1 cellular context compared by ENCODE assay signal in genomic region chr10:124663766-124664360, GRCh38.
TF ChIP-seq lines count a peak whose summit lies in the region.

No MANE protein-coding gene starts in this region.

TF ChIP-seq in GM23338, 12 proteins besides CTCF, POLR2A, EP300 and RAD21 (continued from another document):
- no peak for TF ChIP-seq NANOG (IDR thresholded peaks at IDR 0.05; ENCODE audit: borderline replicate concordance)
- TF ChIP-seq ZNF462 (CRISPR knock-in tag; IDR thresholded peaks at IDR 0.05): no peak
